1 cellular context compared by ENCODE assay signal in the genomic region with DNA sequence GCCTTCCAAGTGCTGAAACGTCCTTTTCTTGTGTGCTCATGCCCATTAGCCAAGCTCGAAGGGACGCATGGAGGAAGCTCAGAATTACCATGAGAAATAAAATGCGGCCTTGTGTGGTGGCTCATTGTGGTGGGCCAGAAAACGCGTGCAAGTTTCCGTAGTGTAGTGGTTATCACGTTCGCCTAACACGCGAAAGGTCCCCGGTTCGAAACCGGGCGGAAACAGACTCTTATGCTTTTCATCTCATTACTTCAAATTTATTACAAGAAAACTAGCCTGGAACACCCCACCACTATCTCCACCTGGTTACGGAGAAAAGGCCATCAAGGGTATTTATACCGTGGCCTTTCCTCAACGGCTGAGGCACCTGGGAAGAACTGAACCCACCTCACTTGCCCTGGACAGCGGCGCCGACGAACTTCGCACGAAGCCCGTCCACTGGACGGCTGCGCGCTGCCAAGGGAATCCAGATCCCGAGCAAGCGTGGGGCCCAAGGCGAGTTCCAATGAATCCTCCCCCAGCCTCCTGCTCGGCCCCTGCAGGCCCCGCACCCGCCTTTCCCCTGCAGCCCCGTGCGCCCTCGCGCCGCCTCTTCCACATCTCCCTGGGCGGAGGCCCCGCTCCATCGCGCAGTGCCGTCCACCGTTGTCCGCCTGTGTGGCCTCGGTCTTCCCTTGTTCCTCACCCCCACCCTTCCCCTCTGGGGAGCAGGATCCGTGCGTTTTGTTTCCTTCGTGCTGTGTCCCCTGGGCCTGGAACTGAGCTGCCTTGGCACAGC.
A peak's percentile ranks its signal among the peaks of the same experiment; 100 is the strongest.
TF ChIP-seq lines count a peak whose summit lies in the region.

No MANE protein-coding gene starts in this region.

TF ChIP-seq in WTC11, 78 proteins besides CTCF, POLR2A, EP300 and RAD21 (continued from another document):
- TF ChIP-seq NFE2L1 (CRISPR knock-in tag; IDR thresholded peaks at IDR 0.05) (peak; percentile 26; the same call in 1 of the 2 replicates), ATF1 (CRISPR knock-in tag; IDR thresholded peaks at IDR 0.05) (peak; percentile 76; the same call in 1 of the 2 replicates), CREM (CRISPR knock-in tag; IDR thresholded peaks at IDR 0.05) (peak; percentile 38; the same call in 1 of the 2 replicates), NFYB (CRISPR knock-in tag; conservative IDR thresholded peaks at IDR 0.05; ENCODE audit: low read depth) (0 out of 2 replicates have a peak, but pooled peaks have one; percentile 9)
- TF ChIP-seq, protein P1, sequence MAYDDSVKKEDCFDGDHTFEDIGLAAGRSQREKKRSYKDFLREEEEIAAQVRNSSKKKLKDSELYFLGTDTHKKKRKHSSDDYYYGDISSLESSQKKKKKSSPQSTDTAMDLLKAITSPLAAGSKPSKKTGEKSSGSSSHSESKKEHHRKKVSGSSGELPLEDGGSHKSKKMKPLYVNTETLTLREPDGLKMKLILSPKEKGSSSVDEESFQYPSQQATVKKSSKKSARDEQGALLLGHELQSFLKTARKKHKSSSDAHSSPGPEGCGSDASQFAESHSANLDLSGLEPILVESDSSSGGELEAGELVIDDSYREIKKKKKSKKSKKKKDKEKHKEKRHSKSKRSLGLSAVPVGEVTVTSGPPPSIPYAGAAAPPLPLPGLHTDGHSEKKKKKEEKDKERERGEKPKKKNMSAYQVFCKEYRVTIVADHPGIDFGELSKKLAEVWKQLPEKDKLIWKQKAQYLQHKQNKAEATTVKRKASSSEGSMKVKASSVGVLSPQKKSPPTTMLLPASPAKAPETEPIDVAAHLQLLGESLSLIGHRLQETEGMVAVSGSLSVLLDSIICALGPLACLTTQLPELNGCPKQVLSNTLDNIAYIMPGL (CRISPR knock-in tag; IDR thresholded peaks at IDR 0.05): peak; percentile 81
- TF ChIP-seq, protein P2, sequence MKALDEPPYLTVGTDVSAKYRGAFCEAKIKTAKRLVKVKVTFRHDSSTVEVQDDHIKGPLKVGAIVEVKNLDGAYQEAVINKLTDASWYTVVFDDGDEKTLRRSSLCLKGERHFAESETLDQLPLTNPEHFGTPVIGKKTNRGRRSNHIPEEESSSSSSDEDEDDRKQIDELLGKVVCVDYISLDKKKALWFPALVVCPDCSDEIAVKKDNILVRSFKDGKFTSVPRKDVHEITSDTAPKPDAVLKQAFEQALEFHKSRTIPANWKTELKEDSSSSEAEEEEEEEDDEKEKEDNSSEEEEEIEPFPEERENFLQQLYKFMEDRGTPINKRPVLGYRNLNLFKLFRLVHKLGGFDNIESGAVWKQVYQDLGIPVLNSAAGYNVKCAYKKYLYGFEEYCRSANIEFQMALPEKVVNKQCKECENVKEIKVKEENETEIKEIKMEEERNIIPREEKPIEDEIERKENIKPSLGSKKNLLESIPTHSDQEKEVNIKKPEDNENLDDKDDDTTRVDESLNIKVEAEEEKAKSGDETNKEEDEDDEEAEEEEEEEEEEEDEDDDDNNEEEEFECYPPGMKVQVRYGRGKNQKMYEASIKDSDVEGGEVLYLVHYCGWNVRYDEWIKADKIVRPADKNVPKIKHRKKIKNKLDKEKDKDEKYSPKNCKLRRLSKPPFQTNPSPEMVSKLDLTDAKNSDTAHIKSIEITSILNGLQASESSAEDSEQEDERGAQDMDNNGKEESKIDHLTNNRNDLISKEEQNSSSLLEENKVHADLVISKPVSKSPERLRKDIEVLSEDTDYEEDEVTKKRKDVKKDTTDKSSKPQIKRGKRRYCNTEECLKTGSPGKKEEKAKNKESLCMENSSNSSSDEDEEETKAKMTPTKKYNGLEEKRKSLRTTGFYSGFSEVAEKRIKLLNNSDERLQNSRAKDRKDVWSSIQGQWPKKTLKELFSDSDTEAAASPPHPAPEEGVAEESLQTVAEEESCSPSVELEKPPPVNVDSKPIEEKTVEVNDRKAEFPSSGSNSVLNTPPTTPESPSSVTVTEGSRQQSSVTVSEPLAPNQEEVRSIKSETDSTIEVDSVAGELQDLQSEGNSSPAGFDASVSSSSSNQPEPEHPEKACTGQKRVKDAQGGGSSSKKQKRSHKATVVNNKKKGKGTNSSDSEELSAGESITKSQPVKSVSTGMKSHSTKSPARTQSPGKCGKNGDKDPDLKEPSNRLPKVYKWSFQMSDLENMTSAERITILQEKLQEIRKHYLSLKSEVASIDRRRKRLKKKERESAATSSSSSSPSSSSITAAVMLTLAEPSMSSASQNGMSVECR (CRISPR knock-in tag; IDR thresholded peaks at IDR 0.05; ENCODE audit: borderline replicate concordance): peak; percentile 36; the same call in 1 of the 2 replicates
- TF ChIP-seq, protein P3, sequence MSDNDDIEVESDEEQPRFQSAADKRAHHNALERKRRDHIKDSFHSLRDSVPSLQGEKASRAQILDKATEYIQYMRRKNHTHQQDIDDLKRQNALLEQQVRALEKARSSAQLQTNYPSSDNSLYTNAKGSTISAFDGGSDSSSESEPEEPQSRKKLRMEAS (CRISPR knock-in tag; IDR thresholded peaks at IDR 0.05): peak; percentile 57; the same call in 1 of the 2 replicates
- TF ChIP-seq, protein P4, sequence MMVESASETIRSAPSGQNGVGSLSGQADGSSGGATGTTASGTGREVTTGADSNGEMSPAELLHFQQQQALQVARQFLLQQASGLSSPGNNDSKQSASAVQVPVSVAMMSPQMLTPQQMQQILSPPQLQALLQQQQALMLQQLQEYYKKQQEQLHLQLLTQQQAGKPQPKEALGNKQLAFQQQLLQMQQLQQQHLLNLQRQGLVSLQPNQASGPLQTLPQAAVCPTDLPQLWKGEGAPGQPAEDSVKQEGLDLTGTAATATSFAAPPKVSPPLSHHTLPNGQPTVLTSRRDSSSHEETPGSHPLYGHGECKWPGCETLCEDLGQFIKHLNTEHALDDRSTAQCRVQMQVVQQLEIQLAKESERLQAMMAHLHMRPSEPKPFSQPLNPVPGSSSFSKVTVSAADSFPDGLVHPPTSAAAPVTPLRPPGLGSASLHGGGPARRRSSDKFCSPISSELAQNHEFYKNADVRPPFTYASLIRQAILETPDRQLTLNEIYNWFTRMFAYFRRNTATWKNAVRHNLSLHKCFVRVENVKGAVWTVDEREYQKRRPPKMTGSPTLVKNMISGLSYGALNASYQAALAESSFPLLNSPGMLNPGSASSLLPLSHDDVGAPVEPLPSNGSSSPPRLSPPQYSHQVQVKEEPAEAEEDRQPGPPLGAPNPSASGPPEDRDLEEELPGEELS (CRISPR knock-in tag; IDR thresholded peaks at IDR 0.05): 0 out of 2 replicates have a peak, but pooled peaks have one; percentile 30
- TF ChIP-seq, protein P5, sequence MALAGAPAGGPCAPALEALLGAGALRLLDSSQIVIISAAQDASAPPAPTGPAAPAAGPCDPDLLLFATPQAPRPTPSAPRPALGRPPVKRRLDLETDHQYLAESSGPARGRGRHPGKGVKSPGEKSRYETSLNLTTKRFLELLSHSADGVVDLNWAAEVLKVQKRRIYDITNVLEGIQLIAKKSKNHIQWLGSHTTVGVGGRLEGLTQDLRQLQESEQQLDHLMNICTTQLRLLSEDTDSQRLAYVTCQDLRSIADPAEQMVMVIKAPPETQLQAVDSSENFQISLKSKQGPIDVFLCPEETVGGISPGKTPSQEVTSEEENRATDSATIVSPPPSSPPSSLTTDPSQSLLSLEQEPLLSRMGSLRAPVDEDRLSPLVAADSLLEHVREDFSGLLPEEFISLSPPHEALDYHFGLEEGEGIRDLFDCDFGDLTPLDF (CRISPR knock-in tag; IDR thresholded peaks at IDR 0.05): 0 out of 2 replicates have a peak, but pooled peaks have one; percentile 20
